Comparison of ENCODE assay signal across 12 cellular contexts in genomic region chr2:36951574-36951973, GRCh38. TPM values are rescaled to one million over a fixed set of nuclear protein-coding genes. Genes with fewer than 3 reads are reported as not detected.
DNase-seq lines count a peak whose midpoint lies in the region; ATAC-seq, FAIRE-seq and TF ChIP-seq lines count a peak whose summit lies in the region.
"Had no signal": no experiment of that assay in that cellular context is flagged by ENCODE, and none has a peak within 500 bp of the region (broad histone marks: within the 10 kb centered on the region; RNA-seq: fewer than 3 reads in every experiment).

No MANE protein-coding gene starts in this region.

- TF ChIP-seq CTCF in fibroblast of mammary gland (conservative IDR thresholded peaks at IDR 0.05; ENCODE audit: control insufficient read depth, insufficient read depth, low read depth, low read length) (no peak), D721Med (IDR thresholded peaks at IDR 0.05; ENCODE audit: insufficient read depth, missing control alignments) (no peak)

- peak overlapping the region; percentile 34 for H3K27ac Mint-ChIP-seq in T-helper 17 cell
- H3K27ac Mint-ChIP-seq: neural progenitor cell had no signal

- H3K4me1 Mint-ChIP-seq in T-helper 17 cell = peaks cover 34% of the 10 kb centered on the region

- H3K4me3 ChIP-seq in fibroblast of mammary gland (ENCODE audit: control insufficient read depth, low read depth, low read length) = no peak overlapping the region
- H3K4me3 ChIP-seq: neural progenitor cell, thyroid gland had no signal

- H3K9me3 ChIP-seq in T-helper 17 cell (ENCODE audit: control insufficient read depth, low read length, poor library complexity, severe bottlenecking) = no peaks in the 10 kb centered on the region
- H3K9me3 ChIP-seq: thyroid gland had no signal

- peaks cover 2% of the 10 kb centered on the region for H3K36me3 Mint-ChIP-seq in T-helper 17 cell (ENCODE audit: low read depth)

- no peak overlapping the region for H3K4me3 Mint-ChIP-seq in T-helper 17 cell
- H3K4me3 Mint-ChIP-seq: neural progenitor cell had no signal

- peak; percentile 19 for DNase-seq in DMS53 (lab: John Stamatoyannopoulos, UW)
- DNase-seq in DMS53 treated with DMSO at 0.1 percent for 48 hours (lab: John Stamatoyannopoulos, UW; ENCODE audit: unreplicated experiment) = no peak
- DNase-seq in T-helper 17 cell = no peak
- peak; percentile 71 for DNase-seq in fibroblast of mammary gland (ENCODE audit: low read depth)
- DNase-seq in renal cortical epithelial cell (ENCODE audit: low read depth) = peak; percentile 69
- no peak for DNase-seq in D721Med (ENCODE audit: insufficient read length, low spot score)
- DNase-seq: NCI-H2107; stimulated activated CD4-positive, alpha-beta T cell treated with anti-CD3 and anti-CD28 coated beads, Interleukin-4, amount 100 ng/mL, for 24 hours; thyroid gland had no signal

- no peak for ATAC-seq in T-helper 17 cell
- no peak for ATAC-seq in HG02759 (IDR thresholded peaks at IDR 0.05; ENCODE audit: unreplicated experiment)
- no peak for ATAC-seq in GM18517 (IDR thresholded peaks at IDR 0.05; ENCODE audit: unreplicated experiment)

- no peak for FAIRE-seq in D721Med (lab: Jason Lieb, UNC)

- no peaks in the 10 kb centered on the region for H3K27me3 Mint-ChIP-seq in T-helper 17 cell

RNA-seq across cellular contexts. Expression of gene STRN, which starts 14.8 kb away (rescaled TPM):
- total RNA-seq in T-helper 17 cell (10 to 100 TPM; 29.2 to 36.0 TPM), renal cortical epithelial cell (16.7 and 26.1 TPM in 2 replicates)

Comparison
In these comparisons a context has a peak if more than half of its experiments do, and no peak if none do; other contexts are left out.
1. DNase-seq: peak in DMS53 (single experiment), fibroblast of mammary gland (single experiment) and renal cortical epithelial cell (single experiment); none in DMS53 treated with DMSO at 0.1 percent for 48 hours (single experiment), T-helper 17 cell (0 of 3) and D721Med (single experiment).